2 cellular contexts compared by ENCODE assay signal in genomic region chr4:26061248-26061986, GRCh38.
TF ChIP-seq lines count a peak whose summit lies in the region.

No MANE protein-coding gene starts in this region.

TF ChIP-seq in HEK293, 187 proteins besides CTCF, POLR2A, EP300 and RAD21 (continued from another document):
- TF ChIP-seq ZNF654 (tag by site-specific recombination; IDR thresholded peaks at IDR 0.05; ENCODE audit: low read depth) (peak; percentile 62), ZNF19 (tag by site-specific recombination; IDR thresholded peaks at IDR 0.05; ENCODE audit: low read depth) (no peak), INSM2 (tag by site-specific recombination; IDR thresholded peaks at IDR 0.05) (no peak), ZNF555 (tag by site-specific recombination; conservative IDR thresholded peaks at IDR 0.05) (no peak), ZEB2 (tag by site-specific recombination; IDR thresholded peaks at IDR 0.05) (no peak), ZIC2 (tag by site-specific recombination; IDR thresholded peaks at IDR 0.05) (peak; percentile 72; the same call in 1 of the 2 replicates)
TF ChIP-seq in HEK293: peak in this region for 4.

TF ChIP-seq in H1, 55 proteins besides CTCF, POLR2A, EP300 and RAD21 (continued from another document):
- TF ChIP-seq TAF7 (optimal IDR thresholded peaks at IDR 0.05; ENCODE audit: borderline replicate concordance, low read depth, low read length) (no peak), KDM4A (IDR thresholded peaks at IDR 0.05; ENCODE audit: low read depth, low read length, severe bottlenecking) (no peak), USF2 (IDR thresholded peaks at IDR 0.05; ENCODE audit: low read length) (no peak), HDAC6 (IDR thresholded peaks at IDR 0.05; ENCODE audit: low read depth, low read length) (no peak), KDM5A (IDR thresholded peaks at IDR 0.05; ENCODE audit: low read length) (no peak), JUND (IDR thresholded peaks at IDR 0.05; ENCODE audit: low read length) (no peak), MAFK (IDR thresholded peaks at IDR 0.05; ENCODE audit: low read depth, low read length) (no peak), BCL11A (IDR thresholded peaks at IDR 0.05; ENCODE audit: low read depth in 2 of 2, low read length in 2 of 2) (no peak), TEAD4 (IDR thresholded peaks at IDR 0.05; ENCODE audit: low read depth, low read length) (no peak)
TF ChIP-seq in H1: peak in this region for 2.
